10 cellular contexts compared by ENCODE assay signal in genomic region chr1:50981741-50982140, GRCh38. TPM values are rescaled to one million over a fixed set of nuclear protein-coding genes. Genes with fewer than 3 reads are reported as not detected.
DNase-seq lines count a peak whose midpoint lies in the region; ATAC-seq and TF ChIP-seq lines count a peak whose summit lies in the region.
"Had no signal": no experiment of that assay in that cellular context is flagged by ENCODE, and none has a peak within 500 bp of the region (broad histone marks: within the 10 kb centered on the region; RNA-seq: fewer than 3 reads in every experiment).

No MANE protein-coding gene starts in this region.

- 66% methylated on average over 1 of the region's 1 CpG for WGBS in esophagus muscularis mucosa
- WGBS in hepatocyte (ENCODE audit: low lambda C conversion rate, missing lambda C conversion rate): 82% methylated on average over 1 of the region's 1 CpG

- DNase-seq in NCI-H748 treated with DMSO at 0.1 percent for 48 hours (lab: John Stamatoyannopoulos, UW) (peak; percentile 94), esophagus muscularis mucosa (ENCODE audit: extremely low spot score) (no peak), hepatocyte (ENCODE audit: low spot score) (no peak), progenitor cell of endocrine pancreas (ENCODE audit: low spot score, unreplicated experiment) (no peak)
- no peak for DNase-seq in CD4-positive, alpha-beta T cell
- DNase-seq in activated T-cell treated with anti-CD3 and anti-CD28 coated beads, Interleukin-2, amount 50 U/mL, for 48 hours: no peak
- DNase-seq: stimulated activated CD4-positive, alpha-beta T cell treated with anti-CD3 and anti-CD28 coated beads, Interleukin-1b, Interleukin-23, amount 100 ng/mL, for 48 hours had no signal

- H3K79me2 ChIP-seq in ACC112 (ENCODE audit: control insufficient read depth, insufficient read depth, low read length, unreplicated experiment): peaks cover 10% of the 10 kb centered on the region
- H3K79me2 ChIP-seq in hepatocyte: no peaks in the 10 kb centered on the region

- ATAC-seq in CD4-positive, alpha-beta T cell (ENCODE audit: poor library complexity): no peak

- TF ChIP-seq CTCF in HEK293 (tag by site-specific recombination; IDR thresholded peaks at IDR 0.05) (no peak), esophagus muscularis mucosa (IDR thresholded peaks at IDR 0.05) (no peak), hepatocyte (IDR thresholded peaks at IDR 0.05; ENCODE audit: poor library complexity) (no peak), progenitor cell of endocrine pancreas (IDR thresholded peaks at IDR 0.05; ENCODE audit: unreplicated experiment) (no peak)
- TF ChIP-seq CTCF in CD4-positive, alpha-beta T cell (IDR thresholded peaks at IDR 0.05): no peak

- H3K9me3 ChIP-seq in HEK293 (ENCODE audit: control insufficient read depth, insufficient read depth, low read depth, low read length): no peaks in the 10 kb centered on the region
- H3K9me3 ChIP-seq in esophagus muscularis mucosa: no peaks in the 10 kb centered on the region
- no peaks in the 10 kb centered on the region for H3K9me3 ChIP-seq in CD4-positive, alpha-beta T cell (ENCODE audit: control insufficient read depth, low read length)
- H3K9me3 ChIP-seq in hepatocyte (ENCODE audit: low read depth): no peaks in the 10 kb centered on the region

- H3K36me3 ChIP-seq in ACC112 (ENCODE audit: insufficient read depth, low read length) (no peaks in the 10 kb centered on the region), HEK293 (ENCODE audit: control insufficient read depth in 2 of 2, insufficient read depth in 1 of 2, low read length in 2 of 2) (no peaks in the 10 kb centered on the region), esophagus muscularis mucosa (no peaks in the 10 kb centered on the region), hepatocyte (replicated peaks; ENCODE audit: insufficient read depth, low read depth) (no peaks in the 10 kb centered on the region)

- no peak overlapping the region for H3K27ac ChIP-seq in ACC112 (ENCODE audit: low read depth, low read length)
- H3K27ac ChIP-seq in HEK293 (ENCODE audit: extremely low read depth, low read depth, low read length): 0 out of 2 replicates have a peak overlapping the region, but pooled peaks have one; percentile 38
- H3K27ac ChIP-seq in esophagus muscularis mucosa (replicated peaks in 1 of 4): peak overlapping the region; percentile 95 to 100 (median 98)
- H3K27ac ChIP-seq in CD4-positive, alpha-beta T cell (ENCODE audit: low read depth, low read length): no peak overlapping the region
- H3K27ac ChIP-seq in hepatocyte: no peak overlapping the region

- H3K27ac Mint-ChIP-seq in CD4-positive, alpha-beta T cell: no peak overlapping the region
- no peak overlapping the region for H3K27ac Mint-ChIP-seq in progenitor cell of endocrine pancreas
- H3K27ac Mint-ChIP-seq: activated naive CD8-positive, alpha-beta T cell had no signal

- H3K4me2 ChIP-seq in hepatocyte: no peak overlapping the region

- H3K9me2 ChIP-seq in hepatocyte (replicated peaks; ENCODE audit: insufficient read depth): no peaks in the 10 kb centered on the region

- no peak for TF ChIP-seq POLR2A in esophagus muscularis mucosa (IDR thresholded peaks at IDR 0.05; ENCODE audit: low read depth)

- intact Hi-C loops in esophagus muscularis mucosa (cut with DNase I): no loop called here
- intact Hi-C loops in CD4-positive, alpha-beta T cell (cut with DNase I, micrococcal nuclease): no loop called here

- CTCF ChIA-PET in HEK293 (lab: Yijun Ruan, JAX): interaction anchor here (0.6 to 0.9 kb wide), 2 partner anchors 12 to 989 kb away, joined by 3 read pairs; partner anchors contain the start of gene CDKN2C
- CTCF ChIA-PET in CD4-positive, alpha-beta T cell (lab: Charles Lee): interaction anchor here (2.1 kb wide), 1 partner anchor 13 kb away, joined by 10 read pairs; no protein-coding TSS in a partner anchor

- H2AFZ ChIP-seq in ACC112 (ENCODE audit: low read length, unreplicated experiment): no peak overlapping the region
- no peak overlapping the region for H2AFZ ChIP-seq in hepatocyte

- peaks cover 4% of the 10 kb centered on the region for H3K36me3 Mint-ChIP-seq in CD4-positive, alpha-beta T cell (ENCODE audit: low read depth)
- no peaks in the 10 kb centered on the region for H3K36me3 Mint-ChIP-seq in progenitor cell of endocrine pancreas (ENCODE audit: insufficient read depth)
- H3K36me3 Mint-ChIP-seq: activated naive CD8-positive, alpha-beta T cell had no signal

- H4K20me1 ChIP-seq in hepatocyte (ENCODE audit: insufficient read depth, poor library complexity, severe bottlenecking): no peaks in the 10 kb centered on the region

- peaks cover 15% of the 10 kb centered on the region for H3K27me3 Mint-ChIP-seq in CD4-positive, alpha-beta T cell
- H3K27me3 Mint-ChIP-seq in progenitor cell of endocrine pancreas: peaks cover 88% of the 10 kb centered on the region

- no peaks in the 10 kb centered on the region for H3K9me3 Mint-ChIP-seq in CD4-positive, alpha-beta T cell
- no peaks in the 10 kb centered on the region for H3K9me3 Mint-ChIP-seq in progenitor cell of endocrine pancreas (ENCODE audit: low read depth)

- no peak for TF ChIP-seq EP300 in esophagus muscularis mucosa (IDR thresholded peaks at IDR 0.05)

- H3K4me3 ChIP-seq in ACC112 (ENCODE audit: low read depth, low read length): peak overlapping the region; percentile 38
- H3K4me3 ChIP-seq in HEK293 (ENCODE audit: low read depth, low read length): peak overlapping the region; percentile 14
- peak overlapping the region in 3 of 4 donors; percentile 2 to 30 (median 5) for H3K4me3 ChIP-seq in esophagus muscularis mucosa
- H3K4me3 ChIP-seq in hepatocyte: no peak overlapping the region

- H3K4me3 Mint-ChIP-seq in CD4-positive, alpha-beta T cell: no peak overlapping the region
- H3K4me3 Mint-ChIP-seq in progenitor cell of endocrine pancreas (ENCODE audit: low read depth): no peak overlapping the region
- H3K4me3 Mint-ChIP-seq: activated naive CD8-positive, alpha-beta T cell had no signal

- POLR2A ChIA-PET in HEK293 (lab: Yijun Ruan, JAX): interaction anchor here (1.6 to 8.1 kb wide), 3 partner anchors 9 to 23 kb away, joined by 3 to 157 read pairs (median 21); partner anchors contain the start of gene CDKN2C
- POLR2A ChIA-PET in CD4-positive, alpha-beta T cell (lab: Charles Lee): interaction anchor here (0.9 to 1.8 kb wide), 2 partner anchors 13 to 254 kb away, joined by 3 to 7 read pairs; no protein-coding TSS in a partner anchor

- H3K27me3 ChIP-seq in ACC112 (ENCODE audit: insufficient read depth, low read length): no peaks in the 10 kb centered on the region
- H3K27me3 ChIP-seq in esophagus muscularis mucosa: no peaks in the 10 kb centered on the region
- H3K27me3 ChIP-seq in CD4-positive, alpha-beta T cell (ENCODE audit: control insufficient read depth, insufficient read depth, low read length): peaks cover under 1% of the 10 kb centered on the region
- peaks cover 95% of the 10 kb centered on the region for H3K27me3 ChIP-seq in hepatocyte

- H3K4me1 ChIP-seq in ACC112 (ENCODE audit: control insufficient read depth, insufficient read depth, low read length, unreplicated experiment): peaks cover 14% of the 10 kb centered on the region
- H3K4me1 ChIP-seq in HEK293 (ENCODE audit: control insufficient read depth, insufficient read depth, low read length): peaks cover 16% of the 10 kb centered on the region
- H3K4me1 ChIP-seq in esophagus muscularis mucosa: peaks cover 3 to 41% (median 22%) of the 10 kb centered on the region in 4 donors
- peaks cover 4% of the 10 kb centered on the region for H3K4me1 ChIP-seq in hepatocyte (ENCODE audit: insufficient read depth)

- peaks cover 19% of the 10 kb centered on the region for H3K4me1 Mint-ChIP-seq in CD4-positive, alpha-beta T cell (ENCODE audit: low read depth)
- no peaks in the 10 kb centered on the region for H3K4me1 Mint-ChIP-seq in progenitor cell of endocrine pancreas (ENCODE audit: low read depth)

TF ChIP-seq in HEK293, 187 proteins besides CTCF, POLR2A, EP300 and RAD21 (continues in another document):
- TF ChIP-seq ZNF423 (tag by site-specific recombination; IDR thresholded peaks at IDR 0.05) (no peak), ZBTB11 (tag by site-specific recombination; conservative IDR thresholded peaks at IDR 0.05; ENCODE audit: low read depth) (no peak), GLIS1 (tag by site-specific recombination; IDR thresholded peaks at IDR 0.05) (no peak), ZNF2 (tag by site-specific recombination; IDR thresholded peaks at IDR 0.05) (no peak), ZBTB20 (tag by site-specific recombination; IDR thresholded peaks at IDR 0.05) (no peak), ZNF302 (tag by site-specific recombination; IDR thresholded peaks at IDR 0.05; ENCODE audit: low read depth) (no peak)

RNA-seq across cellular contexts. Expression of gene CDKN2C, which starts 11.7 kb away (rescaled TPM):
- total RNA-seq in esophagus muscularis mucosa (10 to 100 TPM; 20.4 to 37.4 (median 27.0) TPM), hepatocyte (2.8 and 4.5 TPM in 2 replicates), progenitor cell of endocrine pancreas (0.26 and 0.33 TPM in 2 replicates)
- total RNA-seq in CD4-positive, alpha-beta T cell: 1 to 10 TPM; 4.3 to 4.9 TPM
- 2.2 and 3.2 TPM in 2 replicates for polyA plus RNA-seq in hepatocyte

RNA-seq across cellular contexts. Expression of gene FAF1, which starts 21.7 kb away (rescaled TPM):
- 10 to 100 TPM; 39.7 to 60.6 (median 42.9) TPM for total RNA-seq in esophagus muscularis mucosa
- 10 to 100 TPM; 43.5 to 44.0 TPM for total RNA-seq in CD4-positive, alpha-beta T cell
- total RNA-seq in hepatocyte: 35.5 and 54.0 TPM in 2 replicates
- 25.7 and 36.2 TPM in 2 replicates for polyA plus RNA-seq in hepatocyte
- total RNA-seq in progenitor cell of endocrine pancreas: 49.0 and 55.4 TPM in 2 replicates

Comparison
In these comparisons a context has a peak if more than half of its experiments do, and no peak if none do; other contexts are left out.
1. H3K27ac ChIP-seq: peak in HEK293 (single experiment) and esophagus muscularis mucosa (4 of 4); none in ACC112 (single experiment), CD4-positive, alpha-beta T cell (single experiment) and hepatocyte (single experiment).